ENCODE assay signal across 38 cellular contexts in genomic region chr2:44226753-44227152, GRCh38. TPM values are rescaled to one million over a fixed set of nuclear protein-coding genes. Genes with fewer than 3 reads are reported as not detected.
"Had no signal": no experiment of that assay in that cellular context is flagged by ENCODE, and none has a peak within 500 bp of the region (broad histone marks: within the 10 kb centered on the region; RNA-seq: fewer than 3 reads in every experiment).

No MANE protein-coding gene starts in this region.

- H3K27ac ChIP-seq: ascending aorta, cardiac muscle cell, WERI-Rb-1 had no signal

- H3K4me1 ChIP-seq: ascending aorta had no signal

- ATAC-seq: activated CD4-positive, alpha-beta T cell treated with anti-CD3 and anti-CD28 coated beads for 36 hours; activated CD4-positive, CD25-positive, alpha-beta regulatory T cell treated with anti-CD3 and anti-CD28 coated beads, Interleukin-2, amount 50 U/mL, for 24 hours; activated CD8-positive, alpha-beta memory T cell treated with anti-CD3 and anti-CD28 coated beads, Interleukin-2, amount 10 ng/mL, durations not matched to agents 7 days and 5 days; activated CD8-positive, alpha-beta T cell treated with anti-CD3 and anti-CD28 coated beads, Interleukin-2, amount 10 ng/mL, durations not matched to agents 7 days and 5 days; activated naive CD8-positive, alpha-beta T cell treated with anti-CD3 and anti-CD28 coated beads, Interleukin-2, amount 50 U/mL, for 24 hours; WTC11 had no signal

- H3K27me3 Mint-ChIP-seq: activated CD4-positive, alpha-beta memory T cell treated with anti-CD3 and anti-CD28 coated beads, Interleukin-2, amount 10 ng/mL, durations not matched to agents 7 days and 5 days; activated CD4-positive, alpha-beta T cell treated with anti-CD3 and anti-CD28 coated beads for 36 hours; activated CD4-positive, alpha-beta T cell treated with anti-CD3 and anti-CD28 coated beads, Interleukin-2, amount 10 ng/mL, durations not matched to agents 7 days and 5 days; activated CD8-positive, alpha-beta memory T cell treated with anti-CD3 and anti-CD28 coated beads, Interleukin-2, amount 10 ng/mL, durations not matched to agents 7 days and 5 days; activated naive CD4-positive, alpha-beta T cell treated with anti-CD3 and anti-CD28 coated beads, Interleukin-2, amount 10 ng/mL, durations not matched to agents 7 days and 5 days; activated naive CD4-positive, alpha-beta T cell treated with anti-CD3 and anti-CD28 coated beads, Interleukin-2, amount 50 U/mL, for 24 hours; activated naive CD8-positive, alpha-beta T cell; activated naive CD8-positive, alpha-beta T cell treated with anti-CD3 and anti-CD28 coated beads, Interleukin-2, amount 10 ng/mL, durations not matched to agents 7 days and 5 days; activated naive CD8-positive, alpha-beta T cell treated with anti-CD3 and anti-CD28 coated beads, Interleukin-2, amount 50 U/mL, for 24 hours; activated T-cell treated with anti-CD3 and anti-CD28 coated beads, Interleukin-2, amount 50 U/mL, for 24 hours; brain; central memory CD8-positive, alpha-beta T cell had no signal

- H3K9me3 ChIP-seq: ascending aorta had no signal

- H3K9me3 Mint-ChIP-seq: activated CD4-positive, alpha-beta memory T cell treated with anti-CD3 and anti-CD28 coated beads, Interleukin-2, amount 10 ng/mL, durations not matched to agents 7 days and 5 days; activated CD4-positive, alpha-beta T cell treated with anti-CD3 and anti-CD28 coated beads, Interleukin-2, amount 10 ng/mL, durations not matched to agents 7 days and 5 days; activated naive CD4-positive, alpha-beta T cell treated with anti-CD3 and anti-CD28 coated beads, Interleukin-2, amount 10 ng/mL, durations not matched to agents 7 days and 5 days; activated naive CD4-positive, alpha-beta T cell treated with anti-CD3 and anti-CD28 coated beads, Interleukin-2, amount 50 U/mL, for 24 hours; activated naive CD8-positive, alpha-beta T cell treated with anti-CD3 and anti-CD28 coated beads, Interleukin-2, amount 10 ng/mL, durations not matched to agents 7 days and 5 days; activated naive CD8-positive, alpha-beta T cell treated with anti-CD3 and anti-CD28 coated beads, Interleukin-2, amount 50 U/mL, for 24 hours; activated T-cell treated with anti-CD3 and anti-CD28 coated beads, Interleukin-2, amount 50 U/mL, for 24 hours; activated T-helper 2 cell treated with anti-CD3 and anti-CD28 coated beads, Interferon-gamma antibody, Interleukin-2, Interleukin-4, amounts not matched to agents 10 μg/mL and 5 μg/mL and 100 μg/mL, durations not matched to agents 14 hours and 24 hours and 36 hours; brain; central memory CD8-positive, alpha-beta T cell; T-helper 2 cell treated with Interferon-gamma antibody and Interleukin-4, amounts not matched to agents 5 μg/mL and 100 μg/mL, for 36 hours; WTC11 had no signal

- H3K4me1 Mint-ChIP-seq: activated CD4-positive, alpha-beta memory T cell treated with anti-CD3 and anti-CD28 coated beads, Interleukin-2, amount 10 ng/mL, durations not matched to agents 7 days and 5 days; activated CD4-positive, alpha-beta T cell treated with anti-CD3 and anti-CD28 coated beads, Interleukin-2, amount 10 ng/mL, durations not matched to agents 7 days and 5 days; activated naive CD4-positive, alpha-beta T cell treated with anti-CD3 and anti-CD28 coated beads, Interleukin-2, amount 10 ng/mL, durations not matched to agents 7 days and 5 days had no signal

- H3K4me3 Mint-ChIP-seq: activated CD4-positive, alpha-beta memory T cell treated with anti-CD3 and anti-CD28 coated beads, Interleukin-2, amount 10 ng/mL, durations not matched to agents 7 days and 5 days; activated CD4-positive, alpha-beta T cell treated with anti-CD3 and anti-CD28 coated beads for 36 hours; activated CD4-positive, alpha-beta T cell treated with anti-CD3 and anti-CD28 coated beads, Interleukin-2, amount 10 ng/mL, durations not matched to agents 7 days and 5 days; activated CD8-positive, alpha-beta memory T cell treated with anti-CD3 and anti-CD28 coated beads, Interleukin-2, amount 10 ng/mL, durations not matched to agents 7 days and 5 days; activated CD8-positive, alpha-beta T cell treated with anti-CD3 and anti-CD28 coated beads, Interleukin-2, amount 10 ng/mL, durations not matched to agents 7 days and 5 days; activated naive CD4-positive, alpha-beta T cell treated with anti-CD3 and anti-CD28 coated beads, Interleukin-2, amount 10 ng/mL, durations not matched to agents 7 days and 5 days; activated naive CD4-positive, alpha-beta T cell treated with anti-CD3 and anti-CD28 coated beads, Interleukin-2, amount 50 U/mL, for 24 hours; activated naive CD8-positive, alpha-beta T cell; activated naive CD8-positive, alpha-beta T cell treated with anti-CD3 and anti-CD28 coated beads, Interleukin-2, amount 10 ng/mL, durations not matched to agents 7 days and 5 days; activated naive CD8-positive, alpha-beta T cell treated with anti-CD3 and anti-CD28 coated beads, Interleukin-2, amount 50 U/mL, for 24 hours; activated T-cell treated with anti-CD3 and anti-CD28 coated beads, Interleukin-2, amount 50 U/mL, for 24 hours; brain; central memory CD8-positive, alpha-beta T cell; T-helper 2 cell treated with Interferon-gamma antibody and Interleukin-4, amounts not matched to agents 5 μg/mL and 100 μg/mL, for 36 hours; WTC11 had no signal

- H3K27me3 ChIP-seq: ascending aorta, cardiac muscle cell had no signal

- FAIRE-seq: bronchial epithelial cell had no signal

- DNase-seq: activated CD4-positive, alpha-beta memory T cell treated with anti-CD3 and anti-CD28 coated beads, Interleukin-2, amount 10 ng/mL, durations not matched to agents 7 days and 5 days; activated CD4-positive, alpha-beta T cell treated with anti-CD3 and anti-CD28 coated beads for 1 hour; activated CD4-positive, alpha-beta T cell treated with anti-CD3 and anti-CD28 coated beads for 36 hours; activated CD4-positive, alpha-beta T cell treated with anti-CD3 and anti-CD28 coated beads for 48 hours; activated CD4-positive, alpha-beta T cell treated with anti-CD3 and anti-CD28 coated beads, Interleukin-2, amount 10 ng/mL, durations not matched to agents 7 days and 5 days; activated CD4-positive, alpha-beta T cell treated with anti-CD3 and anti-CD28 coated beads, Interleukin-2, amount 50 U/mL, for 48 hours; activated CD4-positive, CD25-positive, alpha-beta regulatory T cell; activated CD8-positive, alpha-beta memory T cell treated with anti-CD3 and anti-CD28 coated beads for 24 hours; activated CD8-positive, alpha-beta memory T cell treated with anti-CD3 and anti-CD28 coated beads, Interleukin-2, amount 10 ng/mL, durations not matched to agents 7 days and 5 days; activated CD8-positive, alpha-beta memory T cell treated with anti-CD3 and anti-CD28 coated beads, Interleukin-2, amount 50 U/mL, for 48 hours; activated CD8-positive, alpha-beta T cell treated with anti-CD3 and anti-CD28 coated beads, Interleukin-2, amount 10 ng/mL, durations not matched to agents 7 days and 5 days; activated effector memory CD4-positive, alpha-beta T cell treated with Interleukin-2 at 50 U/mL for 16 hours; activated gamma-delta T cell; activated naive CD4-positive, alpha-beta T cell treated with anti-CD3 and anti-CD28 coated beads, Interleukin-2, amount 10 ng/mL, durations not matched to agents 7 days and 5 days; activated naive CD4-positive, alpha-beta T cell treated with Interleukin-2 at 50 U/mL for 16 hours; activated naive CD8-positive, alpha-beta T cell treated with anti-CD3 and anti-CD28 coated beads, Interleukin-2, amount 10 ng/mL, durations not matched to agents 7 days and 5 days; activated naive CD8-positive, alpha-beta T cell treated with anti-CD3 and anti-CD28 coated beads, Interleukin-2, amount 50 U/mL, for 24 hours; activated T-cell treated with anti-CD3 and anti-CD28 coated beads, Interleukin-2, amount 50 U/mL, for 24 hours; activated T-cell treated with anti-CD3 and anti-CD28 coated beads, Interleukin-2, amount 50 U/mL, for 48 hours; amygdala; anterior cingulate cortex; caudate nucleus; cerebellar nuclear complex; T-helper 2 cell; T-helper 9 cell; WERI-Rb-1 had no signal

- H3K27ac Mint-ChIP-seq: activated CD4-positive, alpha-beta memory T cell treated with anti-CD3 and anti-CD28 coated beads, Interleukin-2, amount 10 ng/mL, durations not matched to agents 7 days and 5 days; activated CD4-positive, alpha-beta T cell treated with anti-CD3 and anti-CD28 coated beads for 36 hours; activated CD4-positive, alpha-beta T cell treated with anti-CD3 and anti-CD28 coated beads, Interleukin-2, amount 10 ng/mL, durations not matched to agents 7 days and 5 days; activated CD8-positive, alpha-beta memory T cell treated with anti-CD3 and anti-CD28 coated beads, Interleukin-2, amount 10 ng/mL, durations not matched to agents 7 days and 5 days; activated CD8-positive, alpha-beta T cell treated with anti-CD3 and anti-CD28 coated beads, Interleukin-2, amount 10 ng/mL, durations not matched to agents 7 days and 5 days; activated naive CD4-positive, alpha-beta T cell treated with anti-CD3 and anti-CD28 coated beads, Interleukin-2, amount 10 ng/mL, durations not matched to agents 7 days and 5 days; activated naive CD4-positive, alpha-beta T cell treated with anti-CD3 and anti-CD28 coated beads, Interleukin-2, amount 50 U/mL, for 24 hours; activated naive CD8-positive, alpha-beta T cell; activated naive CD8-positive, alpha-beta T cell treated with anti-CD3 and anti-CD28 coated beads, Interleukin-2, amount 10 ng/mL, durations not matched to agents 7 days and 5 days; activated naive CD8-positive, alpha-beta T cell treated with anti-CD3 and anti-CD28 coated beads, Interleukin-2, amount 50 U/mL, for 24 hours; activated T-cell treated with anti-CD3 and anti-CD28 coated beads, Interleukin-2, amount 50 U/mL, for 24 hours; activated T-helper 2 cell treated with anti-CD3 and anti-CD28 coated beads, Interferon-gamma antibody, Interleukin-2, Interleukin-4, amounts not matched to agents 10 μg/mL and 5 μg/mL and 100 μg/mL, durations not matched to agents 14 hours and 24 hours and 36 hours; brain; T-helper 2 cell treated with Interferon-gamma antibody and Interleukin-4, amounts not matched to agents 5 μg/mL and 100 μg/mL, for 36 hours had no signal

- H3K4me3 ChIP-seq: ascending aorta, cardiac muscle cell had no signal

RNA-seq across cellular contexts. Expression of gene SLC3A1, which starts 48.5 kb away (rescaled TPM):
- total RNA-seq: activated CD4-positive, alpha-beta T cell treated with anti-CD3 and anti-CD28 coated beads for 36 hours; activated CD8-positive, alpha-beta T cell treated with anti-CD3 and anti-CD28 coated beads, Interleukin-2, amount 10 ng/mL, durations not matched to agents 7 days and 5 days; bronchial epithelial cell; cardiac muscle cell; chondrocyte had no signal
